Comparison of ENCODE assay signal across 8 cellular contexts in genomic region chr13:76980075-76980718, GRCh38. TPM values are rescaled to one million over a fixed set of nuclear protein-coding genes. Genes with fewer than 3 reads are reported as not detected.
DNase-seq lines count a peak whose midpoint lies in the region; ATAC-seq, FAIRE-seq and TF ChIP-seq lines count a peak whose summit lies in the region.

No MANE protein-coding gene starts in this region.

- ATAC-seq in HG02623 (IDR thresholded peaks at IDR 0.05; ENCODE audit: unreplicated experiment), result peak; percentile 100

- peak; percentile 62 for DNase-seq in NCI-H1436 (lab: John Stamatoyannopoulos, UW)
- no peak for DNase-seq in NCI-H1436 treated with DMSO at 0.1 percent for 48 hours (lab: John Stamatoyannopoulos, UW)
- DNase-seq in NCI-H1105 (lab: John Stamatoyannopoulos, UW), result peak; percentile 25
- peak; percentile 75 to 93 (median 81) for DNase-seq in activated CD4-positive, CD25-positive, alpha-beta regulatory T cell (lab: John Stamatoyannopoulos, UW)
- DNase-seq in bronchial epithelial cell (ENCODE audit: low read depth), result peak; percentile 21
- DNase-seq in left kidney (ENCODE audit: low read depth, low spot score), result peak; percentile 88
- peak; percentile 90 for DNase-seq in stimulated activated CD4-positive, alpha-beta T cell treated with anti-CD3 and anti-CD28 coated beads, Interleukin-4, amount 100 ng/mL, for 1 hour

- peak; percentile 98 for TF ChIP-seq CTCF in bronchial epithelial cell (IDR thresholded peaks at IDR 0.05; ENCODE audit: insufficient read depth, low read length, severe bottlenecking)

- H3K36me3 ChIP-seq in bronchial epithelial cell (ENCODE audit: control insufficient read depth, insufficient read depth, low read length), result no peaks in the 10 kb centered on the region

- no peak for FAIRE-seq in bronchial epithelial cell (lab: Jason Lieb, UNC)

- H3K4me3 ChIP-seq in bronchial epithelial cell (ENCODE audit: low read depth, low read length), result no peak overlapping the region

- peaks cover 3% of the 10 kb centered on the region for H3K27me3 ChIP-seq in bronchial epithelial cell (ENCODE audit: control insufficient read depth, insufficient read depth, low read length)

RNA-seq across cellular contexts. Expression of gene CLN5, which starts 11.7 kb away (rescaled TPM):
- 21.1 and 27.0 TPM in 2 replicates for total RNA-seq in bronchial epithelial cell

RNA-seq across cellular contexts. Expression of gene ACOD1, which starts 31.9 kb away (rescaled TPM):
- total RNA-seq in bronchial epithelial cell, result not detected in 2 replicates

RNA-seq across cellular contexts. Expression of gene FBXL3, which starts 46.8 kb away (rescaled TPM):
- 42.9 and 51.6 TPM in 2 replicates for total RNA-seq in bronchial epithelial cell
